In genomic region chr14:23588884-23589598, GRCh38 we compare ENCODE assay signal across 1 cellular context.
A peak's percentile ranks its signal among the peaks of the same experiment; 100 is the strongest.
TF ChIP-seq lines count a peak whose summit lies in the region.

No MANE protein-coding gene starts in this region.

TF ChIP-seq in HepG2, 621 proteins besides CTCF, POLR2A, EP300 and RAD21 (continued from another document and continues in another):
- TF ChIP-seq RARA (CRISPR knock-in tag; IDR thresholded peaks at IDR 0.05): peak; percentile 83
- peak; percentile 85 for TF ChIP-seq SNAPC4 (CRISPR knock-in tag; IDR thresholded peaks at IDR 0.05)
- TF ChIP-seq ZNF691 (CRISPR knock-in tag; IDR thresholded peaks at IDR 0.05; ENCODE audit: borderline replicate concordance, low read depth): peak; percentile 95; the same call in 1 of the 2 replicates
- no peak for TF ChIP-seq FOXA1 (IDR thresholded peaks at IDR 0.05)
- TF ChIP-seq FOXA1 (CRISPR knock-in tag; IDR thresholded peaks at IDR 0.05): peak; percentile 59
- peak; percentile 98 for TF ChIP-seq ARNT2 (CRISPR knock-in tag; IDR thresholded peaks at IDR 0.05; ENCODE audit: low read depth)
- no peak for TF ChIP-seq ATAD3A (CRISPR knock-in tag; IDR thresholded peaks at IDR 0.05)
- peak; percentile 84 for TF ChIP-seq BCL6 (CRISPR knock-in tag; IDR thresholded peaks at IDR 0.05)
- TF ChIP-seq HNF1A (IDR thresholded peaks at IDR 0.05; ENCODE audit: low read depth): peak; percentile 77
- peak; percentile 96 for TF ChIP-seq HNF1A (CRISPR knock-in tag; IDR thresholded peaks at IDR 0.05; ENCODE audit: borderline replicate concordance)
- no peak for TF ChIP-seq JDP2 (CRISPR knock-in tag; IDR thresholded peaks at IDR 0.05; ENCODE audit: borderline replicate concordance)
- peak; percentile 100 for TF ChIP-seq ZNF619 (CRISPR knock-in tag; IDR thresholded peaks at IDR 0.05)
- TF ChIP-seq ZNF430 (CRISPR knock-in tag; IDR thresholded peaks at IDR 0.05): peak; percentile 82
- TF ChIP-seq DNMT3B (CRISPR knock-in tag; conservative IDR thresholded peaks at IDR 0.05): peak; percentile 82; the same call in 1 of the 2 replicates
- TF ChIP-seq HMGA1 (CRISPR knock-in tag; conservative IDR thresholded peaks at IDR 0.05): no peak
- TF ChIP-seq CHD4 (IDR thresholded peaks at IDR 0.05; ENCODE audit: borderline replicate concordance, low read length): peak; percentile 89; the same call in 1 of the 2 replicates
- TF ChIP-seq ATRX (CRISPR knock-in tag; IDR thresholded peaks at IDR 0.05; ENCODE audit: borderline replicate concordance): 0 out of 2 replicates have a peak, but pooled peaks have one; percentile 64
- 0 out of 2 replicates have a peak, but pooled peaks have one; percentile 44 for TF ChIP-seq NFE2L2 (IDR thresholded peaks at IDR 0.05; ENCODE audit: low read length)
- peak; percentile 62; the same call in 1 of the 2 replicates for TF ChIP-seq MED13 (CRISPR knock-in tag; IDR thresholded peaks at IDR 0.05)
- TF ChIP-seq ZSCAN5A (CRISPR knock-in tag; IDR thresholded peaks at IDR 0.05; ENCODE audit: borderline replicate concordance): peak; percentile 96
- TF ChIP-seq U2AF2 (IDR thresholded peaks at IDR 0.05; ENCODE audit: low read depth, low read length): no peak
- TF ChIP-seq ZBTB26 (CRISPR knock-in tag; IDR thresholded peaks at IDR 0.05; ENCODE audit: borderline replicate concordance): peak; percentile 87; the same call in 1 of the 2 replicates
- TF ChIP-seq ZNF432 (CRISPR knock-in tag; IDR thresholded peaks at IDR 0.05; ENCODE audit: borderline replicate concordance): no peak
- peak; percentile 89; the same call in 1 of the 2 replicates for TF ChIP-seq DMTF1 (CRISPR knock-in tag; IDR thresholded peaks at IDR 0.05)
- no peak; the same call in 1 of the 2 replicates for TF ChIP-seq ZNF780A (CRISPR knock-in tag; IDR thresholded peaks at IDR 0.05)
- no peak for TF ChIP-seq ZNF484 (CRISPR knock-in tag; IDR thresholded peaks at IDR 0.05; ENCODE audit: borderline replicate concordance, low read depth)
- no peak for TF ChIP-seq HNRNPUL1 (IDR thresholded peaks at IDR 0.05; ENCODE audit: low read depth, low read length)
- TF ChIP-seq NFATC3 (CRISPR knock-in tag; IDR thresholded peaks at IDR 0.05): no peak; the same call in 1 of the 2 replicates
- TF ChIP-seq ZNF749 (CRISPR knock-in tag; IDR thresholded peaks at IDR 0.05; ENCODE audit: borderline replicate concordance): peak; percentile 94; the same call in 1 of the 2 replicates
- no peak for TF ChIP-seq FLYWCH1 (CRISPR knock-in tag; IDR thresholded peaks at IDR 0.05)
- no peak for TF ChIP-seq ZBTB40 (IDR thresholded peaks at IDR 0.05)
- peak; percentile 70; the same call in 1 of the 2 replicates for TF ChIP-seq ZBTB40 (CRISPR knock-in tag; IDR thresholded peaks at IDR 0.05)
- TF ChIP-seq ZNF34 (CRISPR knock-in tag; IDR thresholded peaks at IDR 0.05; ENCODE audit: borderline replicate concordance): peak; percentile 97
